20 cellular contexts compared by ENCODE assay signal in genomic region chr11:88178211-88178610, GRCh38. TPM values are rescaled to one million over a fixed set of nuclear protein-coding genes. Genes with fewer than 3 reads are reported as not detected.
A peak's percentile ranks its signal among the peaks of the same experiment; 100 is the strongest.
DNase-seq lines count a peak whose midpoint lies in the region; ATAC-seq, FAIRE-seq and TF ChIP-seq lines count a peak whose summit lies in the region.
"Had no signal": no experiment of that assay in that cellular context is flagged by ENCODE, and none has a peak within 500 bp of the region (broad histone marks: within the 10 kb centered on the region; RNA-seq: fewer than 3 reads in every experiment).

No MANE protein-coding gene starts in this region.

- TF ChIP-seq CTCF in keratinocyte (optimal IDR thresholded peaks at IDR 0.05 in 1 of 3, IDR thresholded peaks at IDR 0.05 in 1 of 3, conservative IDR thresholded peaks at IDR 0.05 in 1 of 3; ENCODE audit: extremely low read depth in 1 of 3, insufficient read depth in 2 of 3, low read length in 3 of 3) = no peak
- no peak for TF ChIP-seq CTCF in uterus (IDR thresholded peaks at IDR 0.05)

- H3K9me3 Mint-ChIP-seq in stimulated activated naive CD8-positive, alpha-beta T cell treated with anti-CD3 and anti-CD28 coated beads, Interleukin-15, amount 100 ng/mL, for 72 hours = no peaks in the 10 kb centered on the region
- no peaks in the 10 kb centered on the region for H3K9me3 Mint-ChIP-seq in central memory CD8-positive, alpha-beta T cell
- H3K9me3 Mint-ChIP-seq: CD4-positive, CD25-positive, alpha-beta regulatory T cell; neural progenitor cell had no signal

- no peak for ATAC-seq in stimulated activated naive CD8-positive, alpha-beta T cell treated with anti-CD3 and anti-CD28 coated beads, Interleukin-15, amount 100 ng/mL, for 72 hours
- ATAC-seq in stimulated activated naive CD8-positive, alpha-beta T cell treated with anti-CD3 and anti-CD28 coated beads, Interleukin-15, Interleukin-2, amounts not matched to agents 100 U/mL and 50 U/mL, for 24 hours = no peak
- no peak for ATAC-seq in central memory CD8-positive, alpha-beta T cell (replicated peaks; ENCODE audit: extremely low read depth, poor library complexity, severe bottlenecking)
- ATAC-seq in HG03045 (IDR thresholded peaks at IDR 0.05; ENCODE audit: unreplicated experiment) = no peak
- ATAC-seq: activated CD4-positive, CD25-positive, alpha-beta regulatory T cell treated with anti-CD3 and anti-CD28 coated beads, Interleukin-2, amount 50 U/mL, for 24 hours; left cardiac atrium had no signal

- intact Hi-C loops in uterus (cut with DNase I; ENCODE audit: low total_unique reads) = no loop called here

- H3K4me3 Mint-ChIP-seq in stimulated activated naive CD8-positive, alpha-beta T cell treated with anti-CD3 and anti-CD28 coated beads, Interleukin-15, amount 100 ng/mL, for 72 hours = peak overlapping the region in 1 of 2 donors; percentile 10
- H3K4me3 Mint-ChIP-seq in central memory CD8-positive, alpha-beta T cell = no peak overlapping the region
- H3K4me3 Mint-ChIP-seq: CD4-positive, CD25-positive, alpha-beta regulatory T cell; neural progenitor cell had no signal

- dilution Hi-C loops in keratinocyte (cut with MboI; ENCODE audit: extremely low pct_ligation_motif_present, low sequenced_read_pairs) = no loop called here

- peaks cover 73% of the 10 kb centered on the region for H3K4me1 Mint-ChIP-seq in stimulated activated naive CD8-positive, alpha-beta T cell treated with anti-CD3 and anti-CD28 coated beads, Interleukin-15, amount 100 ng/mL, for 72 hours
- H3K4me1 Mint-ChIP-seq in central memory CD8-positive, alpha-beta T cell = peaks cover 21% of the 10 kb centered on the region

- no peak overlapping the region for H3K4me3 ChIP-seq in keratinocyte (ENCODE audit: control insufficient read depth in 2 of 3, extremely low read depth in 1 of 3, insufficient read depth in 2 of 3, low read depth in 1 of 3, low read length in 3 of 3)
- no peak overlapping the region for H3K4me3 ChIP-seq in uterus
- H3K4me3 ChIP-seq: neural progenitor cell, Peyer's patch, upper lobe of left lung had no signal

- H3K27me3 Mint-ChIP-seq in stimulated activated naive CD8-positive, alpha-beta T cell treated with anti-CD3 and anti-CD28 coated beads, Interleukin-15, amount 100 ng/mL, for 72 hours = peaks cover 20% of the 10 kb centered on the region
- no peaks in the 10 kb centered on the region for H3K27me3 Mint-ChIP-seq in central memory CD8-positive, alpha-beta T cell

- H3K4me1 ChIP-seq in keratinocyte (ENCODE audit: control insufficient read depth, extremely low read depth, insufficient read depth, low read length) (peaks cover 68% of the 10 kb centered on the region), uterus (no peaks in the 10 kb centered on the region)

- FAIRE-seq in keratinocyte (lab: Jason Lieb, UNC) = peak; percentile 5

- H3K9me1 ChIP-seq in keratinocyte (ENCODE audit: control insufficient read depth, extremely low read depth, insufficient read depth, low read length) = no peaks in the 10 kb centered on the region

- H3K9ac ChIP-seq in keratinocyte (ENCODE audit: control insufficient read depth, extremely low read depth, insufficient read depth, low read length) = peak overlapping the region; percentile 33
- H3K9ac ChIP-seq: neural progenitor cell, SK-N-SH had no signal

- H3K27me3 ChIP-seq in keratinocyte (ENCODE audit: control insufficient read depth, extremely low read depth, insufficient read depth, low read length) (no peaks in the 10 kb centered on the region), uterus (no peaks in the 10 kb centered on the region)
- H3K27me3 ChIP-seq: Peyer's patch, upper lobe of left lung had no signal

- H3K4me2 ChIP-seq in keratinocyte (ENCODE audit: control insufficient read depth, extremely low read depth, insufficient read depth, low read depth, low read length) = peak overlapping the region; percentile 80
- H3K4me2 ChIP-seq: neural progenitor cell, SK-N-SH had no signal

- H3K79me2 ChIP-seq in keratinocyte (ENCODE audit: control insufficient read depth, insufficient read depth, low read length) = peaks cover 13% of the 10 kb centered on the region

- peak overlapping the region; percentile 94 for H3K27ac ChIP-seq in keratinocyte (ENCODE audit: control insufficient read depth, insufficient read depth, low read length)
- peak overlapping the region; percentile 51 to 56 for H3K27ac ChIP-seq in uterus
- H3K27ac ChIP-seq: neural progenitor cell, Peyer's patch, upper lobe of left lung had no signal

- no peak overlapping the region for H2AFZ ChIP-seq in keratinocyte (ENCODE audit: control insufficient read depth, low read length)
- H2AFZ ChIP-seq: neural progenitor cell had no signal

- TF ChIP-seq POLR2A in uterus (IDR thresholded peaks at IDR 0.05) = no peak

- H3K9me3 ChIP-seq in keratinocyte (ENCODE audit: control insufficient read depth, low read depth, low read length) (no peaks in the 10 kb centered on the region), uterus (no peaks in the 10 kb centered on the region)
- H3K9me3 ChIP-seq: Peyer's patch, SK-N-SH, upper lobe of left lung had no signal

- no peaks in the 10 kb centered on the region for H3K36me3 Mint-ChIP-seq in central memory CD8-positive, alpha-beta T cell (ENCODE audit: insufficient read depth)
- H3K36me3 Mint-ChIP-seq: CD4-positive, CD25-positive, alpha-beta regulatory T cell; neural progenitor cell had no signal

- H4K20me1 ChIP-seq in keratinocyte (ENCODE audit: control insufficient read depth, extremely low read depth, insufficient read depth, low read length) = no peaks in the 10 kb centered on the region

- H3K27ac Mint-ChIP-seq in stimulated activated naive CD8-positive, alpha-beta T cell treated with anti-CD3 and anti-CD28 coated beads, Interleukin-15, amount 100 ng/mL, for 72 hours = peak overlapping the region; percentile 85 to 96
- H3K27ac Mint-ChIP-seq in central memory CD8-positive, alpha-beta T cell (ENCODE audit: low read depth) = peak overlapping the region; percentile 10
- H3K27ac Mint-ChIP-seq: CD4-positive, CD25-positive, alpha-beta regulatory T cell; neural progenitor cell had no signal

- H3K36me3 ChIP-seq in keratinocyte (ENCODE audit: control insufficient read depth in 2 of 2, extremely low read depth in 1 of 2, insufficient read depth in 2 of 2, low read length in 2 of 2) (peaks cover 0 to 1% of the 10 kb centered on the region in 2 experiments), uterus (no peaks in the 10 kb centered on the region)
- H3K36me3 ChIP-seq: neural progenitor cell, Peyer's patch, upper lobe of left lung had no signal

- no peak for DNase-seq in stimulated activated naive CD8-positive, alpha-beta T cell treated with anti-CD3 and anti-CD28 coated beads, Interleukin-15, amount 100 ng/mL, for 72 hours
- DNase-seq in stimulated activated naive CD8-positive, alpha-beta T cell treated with anti-CD3 and anti-CD28 coated beads, Interleukin-15, Interleukin-2, amounts not matched to agents 100 U/mL and 50 U/mL, for 24 hours = no peak
- no peak for DNase-seq in central memory CD8-positive, alpha-beta T cell (ENCODE audit: low spot score in 2 of 2)
- DNase-seq in keratinocyte (ENCODE audit: low read depth, low spot score) = no peak
- peak; percentile 27 to 33 for DNase-seq in uterus
- no peak for DNase-seq in ureter (ENCODE audit: low spot score)
- no peak for DNase-seq in anterior cingulate cortex (lab: John Stamatoyannopoulos, UW)
- DNase-seq: activated naive CD4-positive, alpha-beta T cell treated with Interleukin-2 at 50 U/mL for 16 hours; CD4-positive, CD25-positive, alpha-beta regulatory T cell; left cardiac atrium; midbrain; NCI-H1417; Peyer's patch; SK-N-SH; stimulated activated naive CD4-positive, alpha-beta T cell; T-helper 9 cell; upper lobe of left lung had no signal

RNA-seq across cellular contexts. Expression of gene RAB38, which starts 3.0 kb away (rescaled TPM):
- polyA plus RNA-seq in keratinocyte = 87.1 to 147 TPM (median 146 TPM) in 3 replicates
- 46.0 TPM for polyA plus RNA-seq in keratinocyte (2011; ENCODE audit: low read depth)
- 86.8 and 145 TPM in 2 replicates for polyA plus RNA-seq in keratinocyte (2011; cell fraction: cytosol; rRNA removed)
- polyA plus RNA-seq in keratinocyte (2011; cell fraction: nucleus; rRNA removed) = 43.5 and 50.4 TPM in 2 replicates
- polyA plus RNA-seq in keratinocyte (2012; ENCODE audit: low replicate concordance) = 63.8 and 159 TPM in 2 replicates
- 41.0 to 109 TPM (median 106 TPM) in 3 replicates for polyA minus RNA-seq in keratinocyte
- 51.6 TPM for polyA minus RNA-seq in keratinocyte (2011; cell fraction: cytosol; rRNA and poly(A)+ RNA removed)
- 45.8 and 59.4 TPM in 2 replicates for polyA minus RNA-seq in keratinocyte (2011; cell fraction: nucleus; rRNA and poly(A)+ RNA removed)
- total RNA-seq in uterus (10 to 100 TPM in 1 of 4 donors, 1 to 10 TPM in 2, not detected in 1; 1.3 to 56.8 (median 7.2) TPM), ureter (25.1 TPM)

Comparison
In these comparisons a context has a peak if more than half of its experiments do, and no peak if none do; other contexts are left out.
1. DNase-seq: peak in uterus (2 of 2); none in stimulated activated naive CD8-positive, alpha-beta T cell treated with anti-CD3 and anti-CD28 coated beads, Interleukin-15, amount 100 ng/mL, for 72 hours (0 of 2), stimulated activated naive CD8-positive, alpha-beta T cell treated with anti-CD3 and anti-CD28 coated beads, Interleukin-15, Interleukin-2, amounts not matched to agents 100 U/mL and 50 U/mL, for 24 hours (single experiment), central memory CD8-positive, alpha-beta T cell (0 of 2), keratinocyte (single experiment), ureter (single experiment) and anterior cingulate cortex (0 of 58).